ENCODE assay signal across 13 cellular contexts in genomic region chr10:17751781-17752445, GRCh38. TPM values are rescaled to one million over a fixed set of nuclear protein-coding genes. Genes with fewer than 3 reads are reported as not detected.
"Had no signal": no experiment of that assay in that cellular context is flagged by ENCODE, and none has a peak within 500 bp of the region (broad histone marks: within the 10 kb centered on the region; RNA-seq: fewer than 3 reads in every experiment).

Gene TMEM236 (plus strand): TSS chr10:17752201. CDS start chr10:17752296, 95 bp downstream.

- H3K27me3 Mint-ChIP-seq: activated B cell treated with CpG ODN at 0.5 μM for 24 hours; activated CD4-positive, alpha-beta T cell treated with anti-CD3 and anti-CD28 coated beads, Interleukin-2, amount 10 ng/mL, durations not matched to agents 7 days and 5 days; activated naive CD4-positive, alpha-beta T cell treated with anti-CD3 and anti-CD28 coated beads, Interleukin-2, amount 50 U/mL, for 24 hours; naive thymus-derived CD4-positive, alpha-beta T cell had no signal

- DNase-seq: activated B cell treated with CpG ODN at 0.5 μM for 24 hours; activated CD4-positive, alpha-beta T cell treated with anti-CD3 and anti-CD28 coated beads, Interleukin-2, amount 10 ng/mL, durations not matched to agents 7 days and 5 days; activated CD8-positive, alpha-beta memory T cell treated with anti-CD3 and anti-CD28 coated beads for 24 hours; dorsolateral prefrontal cortex; kidney; naive thymus-derived CD4-positive, alpha-beta T cell; nucleus accumbens; SK-N-SH; thyroid gland had no signal

- H3K4me1 Mint-ChIP-seq: activated naive CD4-positive, alpha-beta T cell treated with anti-CD3 and anti-CD28 coated beads, Interleukin-2, amount 50 U/mL, for 24 hours; mesothelial cell of epicardium had no signal

- H3K27me3 ChIP-seq: dorsolateral prefrontal cortex, thyroid gland, vagina had no signal

- H3K4me1 ChIP-seq: thyroid gland, vagina had no signal

- H3K36me3 ChIP-seq: thyroid gland, vagina had no signal

- H3K27ac Mint-ChIP-seq: activated B cell treated with CpG ODN at 0.5 μM for 24 hours; activated CD4-positive, alpha-beta T cell treated with anti-CD3 and anti-CD28 coated beads, Interleukin-2, amount 10 ng/mL, durations not matched to agents 7 days and 5 days; activated naive CD4-positive, alpha-beta T cell treated with anti-CD3 and anti-CD28 coated beads, Interleukin-2, amount 50 U/mL, for 24 hours; activated T-helper 2 cell treated with anti-CD3 and anti-CD28 coated beads, Interferon-gamma antibody, Interleukin-2, Interleukin-4, amounts not matched to agents 10 μg/mL and 5 μg/mL and 100 μg/mL, durations not matched to agents 14 hours and 24 hours and 36 hours; mesothelial cell of epicardium had no signal

- H3K9me3 ChIP-seq: SK-N-SH, thyroid gland, vagina had no signal

- H3K9ac ChIP-seq: SK-N-SH had no signal

- H3K4me2 ChIP-seq: SK-N-SH had no signal

- H3K9me3 Mint-ChIP-seq: activated B cell treated with CpG ODN at 0.5 μM for 24 hours; activated CD4-positive, alpha-beta T cell treated with anti-CD3 and anti-CD28 coated beads, Interleukin-2, amount 10 ng/mL, durations not matched to agents 7 days and 5 days; activated naive CD4-positive, alpha-beta T cell treated with anti-CD3 and anti-CD28 coated beads, Interleukin-2, amount 50 U/mL, for 24 hours; activated T-helper 2 cell treated with anti-CD3 and anti-CD28 coated beads, Interferon-gamma antibody, Interleukin-2, Interleukin-4, amounts not matched to agents 10 μg/mL and 5 μg/mL and 100 μg/mL, durations not matched to agents 14 hours and 24 hours and 36 hours; mesothelial cell of epicardium; naive thymus-derived CD4-positive, alpha-beta T cell had no signal

- H3K4me3 ChIP-seq: dorsolateral prefrontal cortex, thyroid gland, vagina had no signal

- H3K4me3 Mint-ChIP-seq: activated B cell treated with CpG ODN at 0.5 μM for 24 hours; activated CD4-positive, alpha-beta T cell treated with anti-CD3 and anti-CD28 coated beads, Interleukin-2, amount 10 ng/mL, durations not matched to agents 7 days and 5 days; activated naive CD4-positive, alpha-beta T cell treated with anti-CD3 and anti-CD28 coated beads, Interleukin-2, amount 50 U/mL, for 24 hours; mesothelial cell of epicardium; naive thymus-derived CD4-positive, alpha-beta T cell had no signal

- H3K27ac ChIP-seq: dorsolateral prefrontal cortex, thyroid gland, vagina had no signal

- H3K36me3 Mint-ChIP-seq: activated naive CD4-positive, alpha-beta T cell treated with anti-CD3 and anti-CD28 coated beads, Interleukin-2, amount 50 U/mL, for 24 hours; mesothelial cell of epicardium; naive thymus-derived CD4-positive, alpha-beta T cell had no signal

RNA-seq across cellular contexts. Expression of gene TMEM236, which starts in this region (rescaled TPM):
- total RNA-seq: vagina had no signal
